Comparison of ENCODE assay signal across 1 cellular context in genomic region chr6:44390158-44390683, GRCh38.
TF ChIP-seq lines count a peak whose summit lies in the region.

No MANE protein-coding gene starts in this region.

TF ChIP-seq in neural cell, 6 proteins besides CTCF, POLR2A, EP300 and RAD21 (continued from another document):
- TF ChIP-seq REST (IDR thresholded peaks at IDR 0.05; ENCODE audit: borderline replicate concordance) (no peak), POLR2AphosphoS5 (IDR thresholded peaks at IDR 0.05) (no peak), SMC3 (conservative IDR thresholded peaks at IDR 0.05; ENCODE audit: poor library complexity) (no peak), EZH2 (IDR thresholded peaks at IDR 0.05; ENCODE audit: borderline replicate concordance, insufficient read depth, low read length, poor library complexity, severe bottlenecking) (no peak)
